In genomic region chr6:26366504-26366903, GRCh38 we compare ENCODE assay signal across 1 cellular context.
TF ChIP-seq lines count a peak whose summit lies in the region.

No MANE protein-coding gene starts in this region.

TF ChIP-seq in IMR-90, 13 proteins besides CTCF, POLR2A, EP300 and RAD21 (continued from another document):
- TF ChIP-seq ELK1 (IDR thresholded peaks at IDR 0.05; ENCODE audit: borderline replicate concordance, low read depth, low read length) (no peak), MAFK (IDR thresholded peaks at IDR 0.05; ENCODE audit: low read depth, low read length) (no peak), BHLHE40 (IDR thresholded peaks at IDR 0.05; ENCODE audit: low read depth, low read length) (no peak), FOS (IDR thresholded peaks at IDR 0.05; ENCODE audit: low read depth, low read length) (no peak), SMC3 (IDR thresholded peaks at IDR 0.05; ENCODE audit: low read depth, low read length) (no peak), CEBPB (IDR thresholded peaks at IDR 0.05; ENCODE audit: low read depth, low read length) (no peak), MXI1 (IDR thresholded peaks at IDR 0.05; ENCODE audit: borderline replicate concordance, low read depth, low read length) (no peak), USF2 (IDR thresholded peaks at IDR 0.05; ENCODE audit: low read depth, low read length) (no peak), CHD1 (IDR thresholded peaks at IDR 0.05; ENCODE audit: low read depth, low read length) (no peak)
TF ChIP-seq in IMR-90: peak in this region for 0.
